7 cellular contexts compared by ENCODE assay signal in the genomic region with DNA sequence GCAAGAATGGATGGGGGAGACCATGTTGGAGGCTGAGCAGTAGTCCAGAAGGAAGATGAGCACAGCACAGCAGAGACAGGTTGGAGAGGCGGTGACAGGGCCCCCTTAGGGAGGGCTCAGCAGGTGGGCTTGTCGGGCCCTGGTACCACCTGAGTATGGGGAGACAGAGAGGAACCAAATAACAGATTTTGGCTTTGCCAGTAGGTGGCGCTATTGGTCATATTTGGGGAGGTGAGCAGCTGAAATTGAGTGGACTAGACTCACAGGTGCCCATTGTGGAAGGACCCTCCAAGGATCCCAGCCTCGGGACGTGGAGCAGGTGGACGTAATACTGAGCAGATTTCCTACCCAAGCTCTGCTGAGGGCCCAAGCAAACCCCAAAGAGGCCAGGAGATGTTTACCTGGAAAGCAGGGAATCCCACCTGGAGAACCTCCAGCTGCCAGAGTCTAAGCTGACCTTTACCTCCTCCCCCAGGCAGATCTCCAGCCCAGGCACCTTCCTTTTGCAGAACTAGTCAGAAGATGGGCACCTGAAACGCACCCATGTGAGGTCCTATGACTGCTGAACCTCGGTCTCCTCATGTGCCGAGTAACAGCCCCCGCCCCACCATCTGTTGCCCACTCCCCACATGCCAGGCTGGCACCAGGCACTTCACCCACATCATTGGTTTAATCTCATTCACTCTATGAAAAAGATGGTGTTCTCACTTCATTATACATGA.
A peak's percentile ranks its signal among the peaks of the same experiment; 100 is the strongest.
DNase-seq lines count a peak whose midpoint lies in the region; ATAC-seq and TF ChIP-seq lines count a peak whose summit lies in the region.

No MANE protein-coding gene starts in this region.

- H3K4me3 ChIP-seq in astrocyte of the cerebellum (ENCODE audit: low read depth, low read length) = no peak overlapping the region

- in situ Hi-C loops in astrocyte of the cerebellum (cut with HindIII; ENCODE audit: low sequenced_read_pairs) = no loop called here

- TF ChIP-seq CTCF in GM12872 (IDR thresholded peaks at IDR 0.05; ENCODE audit: insufficient read depth, low read depth, low read length) = peak; percentile 84
- TF ChIP-seq CTCF in astrocyte of the cerebellum (IDR thresholded peaks at IDR 0.05; ENCODE audit: low read depth, low read length, missing control alignments) = peak; percentile 78

- peak; percentile 62 for DNase-seq in NCI-H146 (lab: John Stamatoyannopoulos, UW)
- peak; percentile 55 for DNase-seq in T-helper 9 cell
- peak; percentile 49 for DNase-seq in astrocyte of the cerebellum (ENCODE audit: low read depth)
- peak; percentile 83 for DNase-seq in iPS-NIHi11 (ENCODE audit: low spot score)
- peak; percentile 80 for DNase-seq in stimulated activated CD4-positive, alpha-beta T cell treated with anti-CD3 and anti-CD28 coated beads, Interleukin-15, amount 100 ng/mL, for 24 hours

- ATAC-seq in GM18858 (IDR thresholded peaks at IDR 0.05; ENCODE audit: unreplicated experiment) = no peak
